Comparison of ENCODE assay signal across 9 cellular contexts in the genomic region with DNA sequence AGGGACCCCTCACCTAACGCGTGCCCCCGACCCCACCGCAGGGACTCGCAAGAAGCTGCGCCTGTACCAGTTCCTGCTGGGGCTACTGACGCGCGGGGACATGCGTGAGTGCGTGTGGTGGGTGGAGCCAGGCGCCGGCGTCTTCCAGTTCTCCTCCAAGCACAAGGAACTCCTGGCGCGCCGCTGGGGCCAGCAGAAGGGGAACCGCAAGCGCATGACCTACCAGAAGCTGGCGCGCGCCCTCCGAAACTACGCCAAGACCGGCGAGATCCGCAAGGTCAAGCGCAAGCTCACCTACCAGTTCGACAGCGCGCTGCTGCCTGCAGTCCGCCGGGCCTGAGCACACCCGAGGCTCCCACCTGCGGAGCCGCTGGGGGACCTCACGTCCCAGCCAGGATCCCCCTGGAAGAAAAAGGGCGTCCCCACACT. TPM values are rescaled to one million over a fixed set of nuclear protein-coding genes. Genes with fewer than 3 reads are reported as not detected.
DNase-seq lines count a peak whose midpoint lies in the region; ATAC-seq and TF ChIP-seq lines count a peak whose summit lies in the region.
"Had no signal": no experiment of that assay in that cellular context is flagged by ENCODE, and none has a peak within 500 bp of the region (broad histone marks: within the 10 kb centered on the region; RNA-seq: fewer than 3 reads in every experiment).

No MANE protein-coding gene starts in this region.

- H3K4me1 ChIP-seq in RWPE2 (ENCODE audit: insufficient read depth, poor library complexity, severe bottlenecking) = no peaks in the 10 kb centered on the region

- H3K9me3 Mint-ChIP-seq in stimulated activated naive B cell treated with anti-CD40 and anti-IgM and Interleukin-4, amounts not matched to agents 10 μg/mL and 1 μg/mL and 100 μg/mL, for 72 hours = no peaks in the 10 kb centered on the region
- H3K9me3 Mint-ChIP-seq in Calu3 (ENCODE audit: low read depth, unreplicated experiment) = no peaks in the 10 kb centered on the region

- no peak for TF ChIP-seq CTCF in RWPE2 (IDR thresholded peaks at IDR 0.05; ENCODE audit: poor library complexity, severe bottlenecking)
- no peak for TF ChIP-seq CTCF in coronary artery (IDR thresholded peaks at IDR 0.05)
- TF ChIP-seq CTCF in Calu3 (IDR thresholded peaks at IDR 0.05; ENCODE audit: unreplicated experiment) = no peak

- CTCF ChIA-PET in Calu3 (lab: Charles Lee) = no interaction called here

- peaks cover 51 to 80% of the 10 kb centered on the region in 2 donors for H3K4me1 Mint-ChIP-seq in stimulated activated naive B cell treated with anti-CD40 and anti-IgM and Interleukin-4, amounts not matched to agents 10 μg/mL and 1 μg/mL and 100 μg/mL, for 72 hours
- no peaks in the 10 kb centered on the region for H3K4me1 Mint-ChIP-seq in Calu3 (ENCODE audit: low read depth, unreplicated experiment)

- H3K36me3 ChIP-seq in RWPE2 (ENCODE audit: low read depth) = no peaks in the 10 kb centered on the region

- intact Hi-C loops in Calu3 (cut with micrococcal nuclease; ENCODE audit: unreplicated experiment) = no loop called here

- H3K4me3 ChIP-seq in RWPE2 (ENCODE audit: severe bottlenecking) = peak overlapping the region; percentile 11
- peak overlapping the region; percentile 55 for H3K4me3 ChIP-seq in coronary artery

- BruUV-seq in Calu3 (replicated peaks; lab: Mats Ljungman, UMichigan) = no TSS peak

- H3K27me3 ChIP-seq in RWPE2 (ENCODE audit: insufficient read depth, poor library complexity, severe bottlenecking) = peaks cover 9% of the 10 kb centered on the region

- H3K9me3 ChIP-seq in RWPE2 (ENCODE audit: severe bottlenecking) = no peaks in the 10 kb centered on the region

- H3K36me3 Mint-ChIP-seq in stimulated activated naive B cell treated with anti-CD40 and anti-IgM and Interleukin-4, amounts not matched to agents 10 μg/mL and 1 μg/mL and 100 μg/mL, for 72 hours = peaks cover 38 to 51% of the 10 kb centered on the region in 2 donors
- peaks cover 23% of the 10 kb centered on the region for H3K36me3 Mint-ChIP-seq in Calu3 (ENCODE audit: insufficient read depth, unreplicated experiment)

- peak overlapping the region; percentile 98 for H3K27ac Mint-ChIP-seq in stimulated activated naive B cell treated with anti-CD40 and anti-IgM and Interleukin-4, amounts not matched to agents 10 μg/mL and 1 μg/mL and 100 μg/mL, for 72 hours
- no peak overlapping the region for H3K27ac Mint-ChIP-seq in Calu3 (ENCODE audit: unreplicated experiment)

- H3K27ac ChIP-seq in RWPE2 (ENCODE audit: poor library complexity, severe bottlenecking) = no peak overlapping the region
- H3K27ac ChIP-seq in coronary artery = peak overlapping the region in 1 of 2 donors; percentile 37

- peak; percentile 85 for DNase-seq in GM03348 (ENCODE audit: low spot score)
- DNase-seq in RWPE2 (ENCODE audit: low spot score) = no peak
- peak; percentile 85 for DNase-seq in coronary artery (ENCODE audit: low spot score)
- DNase-seq in left lobe of liver (ENCODE audit: low spot score) = peak; percentile 57
- DNase-seq in stimulated activated naive B cell treated with anti-CD40 and anti-IgM and Interleukin-4, amounts not matched to agents 10 μg/mL and 1 μg/mL and 100 μg/mL, for 72 hours = peak; percentile 88
- DNase-seq in Calu3 = no peak

- H3K27me3 Mint-ChIP-seq in stimulated activated naive B cell treated with anti-CD40 and anti-IgM and Interleukin-4, amounts not matched to agents 10 μg/mL and 1 μg/mL and 100 μg/mL, for 72 hours = no peaks in the 10 kb centered on the region
- H3K27me3 Mint-ChIP-seq in Calu3 (ENCODE audit: unreplicated experiment) = peaks cover 40% of the 10 kb centered on the region

- ATAC-seq in RWPE2 (ENCODE audit: low read depth) (0 out of 3 replicates have a peak, but pooled peaks have one; percentile 15), left lobe of liver (peak; percentile 24), GM19328 (IDR thresholded peaks at IDR 0.05; ENCODE audit: unreplicated experiment) (no peak), GM21786 (IDR thresholded peaks at IDR 0.05; ENCODE audit: unreplicated experiment) (no peak)
- peak; percentile 33 to 40 for ATAC-seq in stimulated activated naive B cell treated with anti-CD40 and anti-IgM and Interleukin-4, amounts not matched to agents 10 μg/mL and 1 μg/mL and 100 μg/mL, for 72 hours (replicated peaks)

- peak overlapping the region; percentile 57 to 67 for H3K4me3 Mint-ChIP-seq in stimulated activated naive B cell treated with anti-CD40 and anti-IgM and Interleukin-4, amounts not matched to agents 10 μg/mL and 1 μg/mL and 100 μg/mL, for 72 hours
- H3K4me3 Mint-ChIP-seq in Calu3 (ENCODE audit: low read depth, unreplicated experiment) = no peak overlapping the region

RNA-seq across cellular contexts. Expression of gene MYBPC2, which starts 4.7 kb away (rescaled TPM):
- not detected for total RNA-seq in left lobe of liver
- total RNA-seq in Calu3 (2022) = not detected in 2 replicates
- total RNA-seq: NCI-H460 had no signal

RNA-seq across cellular contexts. Expression of gene SPIB, which starts 9.3 kb away (rescaled TPM):
- total RNA-seq in left lobe of liver = not detected
- 1.2 and 1.3 TPM in 2 replicates for total RNA-seq in Calu3 (2022)
- total RNA-seq: NCI-H460 had no signal

RNA-seq across cellular contexts. Expression of gene POLD1, which starts 43.9 kb away (rescaled TPM):
- total RNA-seq in left lobe of liver = 8.2 TPM
- 67.1 and 81.9 TPM in 2 replicates for total RNA-seq in Calu3 (2022)

RNA-seq across cellular contexts. Expression of gene EMC10, which starts 48.3 kb away (rescaled TPM):
- total RNA-seq in left lobe of liver (55.2 TPM), Calu3 (2022) (200 and 214 TPM in 2 replicates)

RNA-seq across cellular contexts. Expression of gene GARIN5A, which starts 48.6 kb away (rescaled TPM):
- total RNA-seq in left lobe of liver (1.8 TPM), Calu3 (2022) (6.0 and 7.8 TPM in 2 replicates)

Comparison
In these comparisons a context has a peak if more than half of its experiments do, and no peak if none do; other contexts are left out.
1. DNase-seq: peak in GM03348 (single experiment), coronary artery (single experiment), left lobe of liver (single experiment) and stimulated activated naive B cell treated with anti-CD40 and anti-IgM and Interleukin-4, amounts not matched to agents 10 μg/mL and 1 μg/mL and 100 μg/mL, for 72 hours (single experiment); none in RWPE2 (single experiment) and Calu3 (single experiment).
2. ATAC-seq: peak in RWPE2 (single experiment), left lobe of liver (single experiment) and stimulated activated naive B cell treated with anti-CD40 and anti-IgM and Interleukin-4, amounts not matched to agents 10 μg/mL and 1 μg/mL and 100 μg/mL, for 72 hours (2 of 2); none in GM19328 (single experiment) and GM21786 (single experiment).